In the genomic region with DNA sequence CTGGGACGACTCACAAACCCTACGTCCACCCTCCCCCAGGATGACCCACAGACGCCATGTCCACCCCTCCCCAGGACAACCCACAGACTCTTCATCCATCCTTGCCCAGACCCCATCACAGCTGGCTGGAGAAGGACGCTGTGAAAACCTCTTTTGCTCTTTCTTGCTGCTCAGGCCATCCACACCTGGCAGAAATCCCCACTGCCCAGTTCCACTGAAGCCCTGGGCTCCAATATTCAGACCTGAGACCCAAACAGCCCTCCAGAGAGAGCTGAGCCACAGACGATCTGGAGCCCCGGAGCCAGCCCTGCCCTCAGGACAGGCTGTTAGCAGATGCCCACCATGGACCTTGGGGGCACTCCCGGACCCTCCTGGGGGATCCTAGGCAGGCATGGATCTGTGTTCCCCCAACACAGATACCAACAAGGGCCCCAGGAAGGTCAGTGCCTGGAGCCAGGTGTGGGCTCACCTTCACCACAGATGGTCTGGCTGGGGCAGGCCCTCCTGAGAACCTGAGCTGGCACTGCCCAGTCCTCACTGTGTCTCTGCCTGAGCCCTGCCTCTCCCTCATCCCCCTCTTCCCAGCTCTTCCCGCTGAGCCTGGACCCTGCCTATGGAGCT, we compare ENCODE assay signal across 16 cellular contexts.
"Had no signal": no experiment of that assay in that cellular context is flagged by ENCODE, and none has a peak within 500 bp of the region (broad histone marks: within the 10 kb centered on the region; RNA-seq: fewer than 3 reads in every experiment).

No MANE protein-coding gene starts in this region.

- H3K9me3 ChIP-seq: left lung, neutrophil had no signal

- H3K4me3 Mint-ChIP-seq: activated CD4-positive, alpha-beta memory T cell treated with anti-CD3 and anti-CD28 coated beads, Interleukin-2, amount 10 ng/mL, durations not matched to agents 7 days and 5 days; activated naive CD4-positive, alpha-beta T cell treated with anti-CD3 and anti-CD28 coated beads, Interleukin-2, amount 10 ng/mL, durations not matched to agents 7 days and 5 days; activated naive CD8-positive, alpha-beta T cell treated with anti-CD3 and anti-CD28 coated beads, Interleukin-2, amount 50 U/mL, for 24 hours; activated T-helper 17 cell treated with anti-CD3 and anti-CD28 coated beads, Interleukin-2, amount 50 U/mL, for 72 hours; central memory CD8-positive, alpha-beta T cell had no signal

- H3K4me3 ChIP-seq: left lung had no signal

- H3K27me3 Mint-ChIP-seq: activated CD4-positive, alpha-beta memory T cell treated with anti-CD3 and anti-CD28 coated beads, Interleukin-2, amount 10 ng/mL, durations not matched to agents 7 days and 5 days; activated naive CD4-positive, alpha-beta T cell treated with anti-CD3 and anti-CD28 coated beads, Interleukin-2, amount 10 ng/mL, durations not matched to agents 7 days and 5 days; activated naive CD8-positive, alpha-beta T cell treated with anti-CD3 and anti-CD28 coated beads, Interleukin-2, amount 50 U/mL, for 24 hours had no signal

- ATAC-seq: activated naive CD8-positive, alpha-beta T cell treated with anti-CD3 and anti-CD28 coated beads, Interleukin-2, amount 50 U/mL, for 24 hours; activated T-helper 17 cell treated with anti-CD3 and anti-CD28 coated beads, Interleukin-2, amount 50 U/mL, for 72 hours; left lung had no signal

- H3K36me3 Mint-ChIP-seq: activated naive CD4-positive, alpha-beta T cell treated with anti-CD3 and anti-CD28 coated beads, Interleukin-2, amount 10 ng/mL, durations not matched to agents 7 days and 5 days had no signal

- H3K4me1 Mint-ChIP-seq: activated CD4-positive, alpha-beta memory T cell treated with anti-CD3 and anti-CD28 coated beads, Interleukin-2, amount 10 ng/mL, durations not matched to agents 7 days and 5 days; activated naive CD4-positive, alpha-beta T cell treated with anti-CD3 and anti-CD28 coated beads, Interleukin-2, amount 10 ng/mL, durations not matched to agents 7 days and 5 days; activated naive CD8-positive, alpha-beta T cell treated with anti-CD3 and anti-CD28 coated beads, Interleukin-2, amount 50 U/mL, for 24 hours; activated T-helper 17 cell treated with anti-CD3 and anti-CD28 coated beads, Interleukin-2, amount 50 U/mL, for 72 hours; central memory CD8-positive, alpha-beta T cell had no signal

- H3K27me3 ChIP-seq: brain microvascular endothelial cell, neutrophil had no signal

- H3K27ac ChIP-seq: brain microvascular endothelial cell, left lung, neutrophil had no signal

- H3K4me1 ChIP-seq: left lung had no signal

- H3K27ac Mint-ChIP-seq: activated CD4-positive, alpha-beta memory T cell treated with anti-CD3 and anti-CD28 coated beads, Interleukin-2, amount 10 ng/mL, durations not matched to agents 7 days and 5 days; activated naive CD4-positive, alpha-beta T cell treated with anti-CD3 and anti-CD28 coated beads, Interleukin-2, amount 10 ng/mL, durations not matched to agents 7 days and 5 days; activated naive CD8-positive, alpha-beta T cell treated with anti-CD3 and anti-CD28 coated beads, Interleukin-2, amount 50 U/mL, for 24 hours; activated T-helper 17 cell treated with anti-CD3 and anti-CD28 coated beads, Interleukin-2, amount 50 U/mL, for 72 hours; naive B cell had no signal

- H3K9me3 Mint-ChIP-seq: activated naive CD8-positive, alpha-beta T cell treated with anti-CD3 and anti-CD28 coated beads, Interleukin-2, amount 50 U/mL, for 24 hours; activated T-helper 17 cell treated with anti-CD3 and anti-CD28 coated beads, Interleukin-2, amount 50 U/mL, for 72 hours; central memory CD8-positive, alpha-beta T cell had no signal

- H3K36me3 ChIP-seq: brain microvascular endothelial cell, left lung, neutrophil had no signal

- DNase-seq: activated CD4-positive, alpha-beta memory T cell treated with anti-CD3 and anti-CD28 coated beads, Interleukin-2, amount 10 ng/mL, durations not matched to agents 7 days and 5 days; activated CD4-positive, alpha-beta T cell treated with anti-CD3 and anti-CD28 coated beads for 48 hours; activated naive CD4-positive, alpha-beta T cell treated with anti-CD3 and anti-CD28 coated beads, Interleukin-2, amount 10 ng/mL, durations not matched to agents 7 days and 5 days; activated naive CD8-positive, alpha-beta T cell treated with anti-CD3 and anti-CD28 coated beads, Interleukin-2, amount 50 U/mL, for 24 hours; activated T-cell treated with anti-CD3 and anti-CD28 coated beads, Interleukin-2, amount 50 U/mL, for 1 hour; brain microvascular endothelial cell; cortex of kidney; erythroblast; mammary epithelial cell; naive B cell; retina; stimulated activated CD4-positive, alpha-beta T cell treated with anti-CD3 and anti-CD28 coated beads, Interleukin-2, amount 100 ng/mL, for 24 hours had no signal
